ENCODE assay signal across 8 cellular contexts in genomic region chr13:43057653-43058317, GRCh38. TPM values are rescaled to one million over a fixed set of nuclear protein-coding genes. Genes with fewer than 3 reads are reported as not detected.
DNase-seq lines count a peak whose midpoint lies in the region; ATAC-seq, FAIRE-seq and TF ChIP-seq lines count a peak whose summit lies in the region.

No MANE protein-coding gene starts in this region.

- H3K4me2 ChIP-seq in A549, result peak overlapping the region; percentile 47

- TF ChIP-seq CTCF in A549 (IDR thresholded peaks at IDR 0.05), result no peak
- no peak for TF ChIP-seq CTCF in type B pancreatic cell (conservative IDR thresholded peaks at IDR 0.05)

- no peaks in the 10 kb centered on the region for H3K27me3 Mint-ChIP-seq in type B pancreatic cell

- peaks cover 23% of the 10 kb centered on the region for H3K9me3 Mint-ChIP-seq in type B pancreatic cell

- POLR2A ChIA-PET in A549 (lab: Yijun Ruan, JAX), result no interaction called here

- H3K36me3 Mint-ChIP-seq in type B pancreatic cell, result peaks cover 47% of the 10 kb centered on the region

- TF ChIP-seq RAD21 in A549 (conservative IDR thresholded peaks at IDR 0.05 in 1 of 2, IDR thresholded peaks at IDR 0.05 in 1 of 2), result no peak

- H3K4me3 ChIP-seq in A549, result no peak overlapping the region

- TF ChIP-seq EP300 in A549 (IDR thresholded peaks at IDR 0.05), result no peak

- peak overlapping the region; percentile 89 for H3K27ac Mint-ChIP-seq in type B pancreatic cell

- peaks cover 6% of the 10 kb centered on the region; the same call in 2 of the 3 replicates for H3K9me3 ChIP-seq in A549

- ATAC-seq in A549, result no peak
- ATAC-seq in GM21367 (IDR thresholded peaks at IDR 0.05; ENCODE audit: unreplicated experiment), result no peak

- H3K4me1 ChIP-seq in A549, result peaks cover 25% of the 10 kb centered on the region

- H3K27ac ChIP-seq in A549 (peak overlapping the region; percentile 65 to 80), epithelial cell of prostate (peak overlapping the region; percentile 61)

- H3K4me3 Mint-ChIP-seq in type B pancreatic cell, result peak overlapping the region; percentile 71

- CTCF ChIA-PET in A549 (lab: Yijun Ruan, JAX), result interaction anchor here (1.3 to 1.4 kb wide), 2 partner anchors 24 to 40 kb away, joined by 3 read pairs; no protein-coding TSS in a partner anchor

- WGBS in A549 (ENCODE audit: missing lambda C conversion rate), result 67% methylated on average over 3 of the region's 3 CpGs

- FAIRE-seq in A549 (lab: Jason Lieb, UNC), result no peak

- DNase-seq in A549 (ENCODE audit: low read depth in 1 of 2, low spot score in 1 of 2), result no peak
- peak; percentile 25 for DNase-seq in H4 (ENCODE audit: low spot score)
- peak; percentile 67 for DNase-seq in T follicular helper cell (ENCODE audit: low read depth)
- no peak for DNase-seq in epithelial cell of prostate (ENCODE audit: low read depth, low spot score)
- no peak for DNase-seq in type B pancreatic cell (ENCODE audit: extremely low spot score, unreplicated experiment)
- no peak for DNase-seq in SKM-1 (lab: John Stamatoyannopoulos, UW; ENCODE audit: unreplicated experiment)
- DNase-seq in NCI-H226, result no peak

- peaks cover 44% of the 10 kb centered on the region for H3K4me1 Mint-ChIP-seq in type B pancreatic cell (ENCODE audit: unreplicated experiment)

- no peak for TF ChIP-seq POLR2A in A549 (IDR thresholded peaks at IDR 0.05; ENCODE audit: low read length)

TF ChIP-seq in A549, 52 proteins besides CTCF, POLR2A, EP300 and RAD21:
- no peak for TF ChIP-seq HMGXB4 (CRISPR knock-in tag; IDR thresholded peaks at IDR 0.05; ENCODE audit: borderline replicate concordance)

RNA-seq across cellular contexts. Expression of gene DNAJC15, which starts 34.4 kb away (rescaled TPM):
- polyA plus RNA-seq in A549 (2011; rRNA removed), result 0.04 and 0.05 TPM in 2 replicates
- polyA plus RNA-seq in A549 (2012; cell fraction: cytosol; rRNA removed), result not detected in 2 replicates
- not detected in 2 replicates for polyA plus RNA-seq in A549 (2012; cell fraction: nucleus; rRNA removed)
- 0.01 to 0.03 TPM in 2 of 3 replicates, not detected in the other for polyA plus RNA-seq in A549 (2017; fragmentation: RNase III; extraction: RNeasy Plus Mini Kit Qiagen cat#74134 plus additional on column Dnase treatment)
- polyA minus RNA-seq in A549 (2011; rRNA and poly(A)+ RNA removed), result not detected in 2 replicates
- 22.9 and 23.0 TPM in 2 replicates for total RNA-seq in H4 (2014; rRNA removed; shearing (Covaris generic))
- total RNA-seq in type B pancreatic cell (ENCODE audit: low replicate concordance), result 19.7 and 23.8 TPM in 2 replicates

Comparison
In these comparisons a context has a peak if more than half of its experiments do, and no peak if none do; other contexts are left out.
1. DNase-seq: peak in H4 (single experiment) and T follicular helper cell (single experiment); none in A549 (0 of 2), epithelial cell of prostate (single experiment), type B pancreatic cell (single experiment), SKM-1 (single experiment) and NCI-H226 (single experiment).